In genomic region chr1:82466894-82467293, GRCh38 we compare ENCODE assay signal across 23 cellular contexts.
"Had no signal": no experiment of that assay in that cellular context is flagged by ENCODE, and none has a peak within 500 bp of the region (broad histone marks: within the 10 kb centered on the region; RNA-seq: fewer than 3 reads in every experiment).

No MANE protein-coding gene starts in this region.

- H3K9me3 ChIP-seq: esophagus squamous epithelium, gastrocnemius medialis, ovary, psoas muscle, right atrium auricular region, spleen, upper lobe of right lung had no signal

- H3K27ac ChIP-seq: esophagus squamous epithelium, gastrocnemius medialis, ovary, psoas muscle, right atrium auricular region, spleen, upper lobe of right lung, VCaP had no signal

- H3K4me3 ChIP-seq: esophagus squamous epithelium, gastrocnemius medialis, ovary, psoas muscle, right atrium auricular region, spleen, upper lobe of right lung had no signal

- ATAC-seq: activated CD4-positive, CD25-positive, alpha-beta regulatory T cell treated with anti-CD3 and anti-CD28 coated beads, Interleukin-2, amount 50 U/mL, for 24 hours; activated T-cell treated with anti-CD3 and anti-CD28 coated beads, Interleukin-2, amount 50 U/mL, for 72 hours; gastrocnemius medialis; natural killer cell treated with Interleukin-12 subunit alpha and Interleukin-12 subunit beta and Interleukin-15 and Interleukin-18, amount 100 ng/mL, for 72 hours; psoas muscle; stimulated activated naive CD8-positive, alpha-beta T cell treated with anti-CD3 and anti-CD28 coated beads, Interleukin-15, Interleukin-2, amounts not matched to agents 100 U/mL and 50 U/mL, for 24 hours; upper lobe of right lung had no signal

- H3K27me3 ChIP-seq: esophagus squamous epithelium, gastrocnemius medialis, ovary, right atrium auricular region, spleen, upper lobe of right lung had no signal

- H3K4me1 ChIP-seq: gastrocnemius medialis, psoas muscle, spleen had no signal

- H3K36me3 ChIP-seq: esophagus squamous epithelium, gastrocnemius medialis, ovary, right atrium auricular region, spleen, upper lobe of right lung had no signal

- DNase-seq: activated CD4-positive, alpha-beta memory T cell treated with anti-CD3 and anti-CD28 coated beads, Interleukin-2, amount 10 ng/mL, durations not matched to agents 7 days and 5 days; activated CD4-positive, alpha-beta T cell treated with anti-CD3 and anti-CD28 coated beads, Interleukin-2, amount 10 ng/mL, durations not matched to agents 24 days and 14 days; activated effector memory CD4-positive, alpha-beta T cell treated with Interleukin-2 at 50 U/mL for 16 hours; activated naive CD4-positive, alpha-beta T cell treated with anti-CD3 and anti-CD28 coated beads, Interleukin-2, amount 10 ng/mL, durations not matched to agents 7 days and 5 days; activated T-cell treated with anti-CD3 and anti-CD28 coated beads, Interleukin-2, amount 50 U/mL, for 72 hours; amygdala; cerebellar nuclear complex; cortex of kidney; endodermal cell; esophagus squamous epithelium; gastrocnemius medialis; midbrain; ovary; psoas muscle; spleen; stimulated activated CD4-positive, alpha-beta T cell treated with anti-CD3 and anti-CD28 coated beads, Interleukin-4, amount 100 ng/mL, for 24 hours; stimulated activated naive CD8-positive, alpha-beta T cell treated with anti-CD3 and anti-CD28 coated beads, Interleukin-15, Interleukin-2, amounts not matched to agents 100 U/mL and 50 U/mL, for 24 hours; T1000; upper lobe of right lung had no signal
